ENCODE assay signal across 1 cellular context in genomic region chr10:100902622-100903021, GRCh38.
TF ChIP-seq lines count a peak whose summit lies in the region.

No MANE protein-coding gene starts in this region.

TF ChIP-seq in HepG2, 621 proteins besides CTCF, POLR2A, EP300 and RAD21 (continued from another document and continues in another):
- TF ChIP-seq BCLAF1 (IDR thresholded peaks at IDR 0.05) (no peak), PRDM10 (CRISPR knock-in tag; IDR thresholded peaks at IDR 0.05; ENCODE audit: low read depth) (no peak), YEATS4 (CRISPR knock-in tag; IDR thresholded peaks at IDR 0.05; ENCODE audit: borderline replicate concordance) (no peak), ZGPAT (CRISPR knock-in tag; IDR thresholded peaks at IDR 0.05) (peak; percentile 30; the same call in 1 of the 2 replicates), SETDB1 (CRISPR knock-in tag; IDR thresholded peaks at IDR 0.05; ENCODE audit: borderline replicate concordance) (no peak), ZNF225 (CRISPR knock-in tag; IDR thresholded peaks at IDR 0.05) (no peak), LCORL (IDR thresholded peaks at IDR 0.05) (no peak), LCORL (CRISPR knock-in tag; IDR thresholded peaks at IDR 0.05) (no peak), ZNF180 (CRISPR knock-in tag; IDR thresholded peaks at IDR 0.05; ENCODE audit: borderline replicate concordance, low read depth) (no peak), RBM39 (IDR thresholded peaks at IDR 0.05; ENCODE audit: low read depth, low read length, poor library complexity, severe bottlenecking) (no peak), MED8 (CRISPR knock-in tag; IDR thresholded peaks at IDR 0.05; ENCODE audit: insufficient replicate concordance) (no peak), REL (CRISPR knock-in tag; conservative IDR thresholded peaks at IDR 0.05) (no peak), ZSCAN22 (CRISPR knock-in tag; IDR thresholded peaks at IDR 0.05) (no peak), ATF4 (CRISPR knock-in tag; IDR thresholded peaks at IDR 0.05) (no peak), ETV6 (CRISPR knock-in tag; conservative IDR thresholded peaks at IDR 0.05) (no peak), TOPORS (CRISPR knock-in tag; IDR thresholded peaks at IDR 0.05) (no peak), FOXK1 (CRISPR knock-in tag; IDR thresholded peaks at IDR 0.05; ENCODE audit: borderline replicate concordance, low read depth) (no peak), KDM6A (CRISPR knock-in tag; IDR thresholded peaks at IDR 0.05; ENCODE audit: low read depth) (no peak), ZNF550 (CRISPR knock-in tag; IDR thresholded peaks at IDR 0.05; ENCODE audit: borderline replicate concordance) (no peak), TCF12 (IDR thresholded peaks at IDR 0.05) (no peak), TCF12 (CRISPR knock-in tag; IDR thresholded peaks at IDR 0.05) (no peak), CREB1 (IDR thresholded peaks at IDR 0.05) (no peak), CREB1 (CRISPR knock-in tag; IDR thresholded peaks at IDR 0.05) (no peak), MAF1 (CRISPR knock-in tag; IDR thresholded peaks at IDR 0.05; ENCODE audit: borderline replicate concordance) (no peak), MEIS1 (CRISPR knock-in tag; IDR thresholded peaks at IDR 0.05; ENCODE audit: borderline replicate concordance) (no peak), ZNF709 (CRISPR knock-in tag; IDR thresholded peaks at IDR 0.05) (no peak), NFKBIZ (CRISPR knock-in tag; IDR thresholded peaks at IDR 0.05) (no peak), ZSCAN25 (CRISPR knock-in tag; IDR thresholded peaks at IDR 0.05) (no peak), ZNF614 (CRISPR knock-in tag; IDR thresholded peaks at IDR 0.05; ENCODE audit: borderline replicate concordance) (no peak), U2AF2 (IDR thresholded peaks at IDR 0.05; ENCODE audit: low read depth, low read length) (no peak), HIC2 (CRISPR knock-in tag; IDR thresholded peaks at IDR 0.05; ENCODE audit: low read depth) (no peak)
- TF ChIP-seq, protein P1, sequence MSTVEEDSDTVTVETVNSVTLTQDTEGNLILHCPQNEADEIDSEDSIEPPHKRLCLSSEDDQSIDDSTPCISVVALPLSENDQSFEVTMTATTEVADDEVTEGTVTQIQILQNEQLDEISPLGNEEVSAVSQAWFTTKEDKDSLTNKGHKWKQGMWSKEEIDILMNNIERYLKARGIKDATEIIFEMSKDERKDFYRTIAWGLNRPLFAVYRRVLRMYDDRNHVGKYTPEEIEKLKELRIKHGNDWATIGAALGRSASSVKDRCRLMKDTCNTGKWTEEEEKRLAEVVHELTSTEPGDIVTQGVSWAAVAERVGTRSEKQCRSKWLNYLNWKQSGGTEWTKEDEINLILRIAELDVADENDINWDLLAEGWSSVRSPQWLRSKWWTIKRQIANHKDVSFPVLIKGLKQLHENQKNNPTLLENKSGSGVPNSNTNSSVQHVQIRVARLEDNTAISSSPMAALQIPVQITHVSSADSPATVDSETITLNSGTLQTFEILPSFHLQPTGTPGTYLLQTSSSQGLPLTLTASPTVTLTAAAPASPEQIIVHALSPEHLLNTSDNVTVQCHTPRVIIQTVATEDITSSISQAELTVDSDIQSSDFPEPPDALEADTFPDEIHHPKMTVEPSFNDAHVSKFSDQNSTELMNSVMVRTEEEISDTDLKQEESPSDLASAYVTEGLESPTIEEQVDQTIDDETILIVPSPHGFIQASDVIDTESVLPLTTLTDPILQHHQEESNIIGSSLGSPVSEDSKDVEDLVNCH (CRISPR knock-in tag; IDR thresholded peaks at IDR 0.05): no peak
- TF ChIP-seq, protein P2, sequence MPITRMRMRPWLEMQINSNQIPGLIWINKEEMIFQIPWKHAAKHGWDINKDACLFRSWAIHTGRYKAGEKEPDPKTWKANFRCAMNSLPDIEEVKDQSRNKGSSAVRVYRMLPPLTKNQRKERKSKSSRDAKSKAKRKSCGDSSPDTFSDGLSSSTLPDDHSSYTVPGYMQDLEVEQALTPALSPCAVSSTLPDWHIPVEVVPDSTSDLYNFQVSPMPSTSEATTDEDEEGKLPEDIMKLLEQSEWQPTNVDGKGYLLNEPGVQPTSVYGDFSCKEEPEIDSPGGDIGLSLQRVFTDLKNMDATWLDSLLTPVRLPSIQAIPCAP (CRISPR knock-in tag; IDR thresholded peaks at IDR 0.05; ENCODE audit: low read depth): no peak
- TF ChIP-seq, protein P3, sequence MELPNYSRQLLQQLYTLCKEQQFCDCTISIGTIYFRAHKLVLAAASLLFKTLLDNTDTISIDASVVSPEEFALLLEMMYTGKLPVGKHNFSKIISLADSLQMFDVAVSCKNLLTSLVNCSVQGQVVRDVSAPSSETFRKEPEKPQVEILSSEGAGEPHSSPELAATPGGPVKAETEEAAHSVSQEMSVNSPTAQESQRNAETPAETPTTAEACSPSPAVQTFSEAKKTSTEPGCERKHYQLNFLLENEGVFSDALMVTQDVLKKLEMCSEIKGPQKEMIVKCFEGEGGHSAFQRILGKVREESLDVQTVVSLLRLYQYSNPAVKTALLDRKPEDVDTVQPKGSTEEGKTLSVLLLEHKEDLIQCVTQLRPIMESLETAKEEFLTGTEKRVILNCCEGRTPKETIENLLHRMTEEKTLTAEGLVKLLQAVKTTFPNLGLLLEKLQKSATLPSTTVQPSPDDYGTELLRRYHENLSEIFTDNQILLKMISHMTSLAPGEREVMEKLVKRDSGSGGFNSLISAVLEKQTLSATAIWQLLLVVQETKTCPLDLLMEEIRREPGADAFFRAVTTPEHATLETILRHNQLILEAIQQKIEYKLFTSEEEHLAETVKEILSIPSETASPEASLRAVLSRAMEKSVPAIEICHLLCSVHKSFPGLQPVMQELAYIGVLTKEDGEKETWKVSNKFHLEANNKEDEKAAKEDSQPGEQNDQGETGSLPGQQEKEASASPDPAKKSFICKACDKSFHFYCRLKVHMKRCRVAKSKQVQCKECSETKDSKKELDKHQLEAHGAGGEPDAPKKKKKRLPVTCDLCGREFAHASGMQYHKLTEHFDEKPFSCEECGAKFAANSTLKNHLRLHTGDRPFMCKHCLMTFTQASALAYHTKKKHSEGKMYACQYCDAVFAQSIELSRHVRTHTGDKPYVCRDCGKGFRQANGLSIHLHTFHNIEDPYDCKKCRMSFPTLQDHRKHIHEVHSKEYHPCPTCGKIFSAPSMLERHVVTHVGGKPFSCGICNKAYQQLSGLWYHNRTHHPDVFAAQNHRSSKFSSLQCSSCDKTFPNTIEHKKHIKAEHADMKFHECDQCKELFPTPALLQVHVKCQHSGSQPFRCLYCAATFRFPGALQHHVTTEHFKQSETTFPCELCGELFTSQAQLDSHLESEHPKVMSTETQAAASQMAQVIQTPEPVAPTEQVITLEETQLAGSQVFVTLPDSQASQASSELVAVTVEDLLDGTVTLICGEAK (IDR thresholded peaks at IDR 0.05): no peak
- TF ChIP-seq, protein P3 (CRISPR knock-in tag; IDR thresholded peaks at IDR 0.05): no peak
